Comparison of ENCODE assay signal across 10 cellular contexts in genomic region chrX:102546818-102547493, GRCh38. TPM values are rescaled to one million over a fixed set of nuclear protein-coding genes. Genes with fewer than 3 reads are reported as not detected.
DNase-seq lines count a peak whose midpoint lies in the region; ATAC-seq and TF ChIP-seq lines count a peak whose summit lies in the region.
"Had no signal": no experiment of that assay in that cellular context is flagged by ENCODE, and none has a peak within 500 bp of the region (broad histone marks: within the 10 kb centered on the region; RNA-seq: fewer than 3 reads in every experiment).

No MANE protein-coding gene starts in this region.

- peak; percentile 8 for DNase-seq in activated CD4-positive, alpha-beta T cell treated with anti-CD3 and anti-CD28 coated beads for 48 hours
- DNase-seq in activated CD4-positive, alpha-beta T cell treated with anti-CD3 and anti-CD28 coated beads, Interleukin-2, amount 50 U/mL, for 4 hours: no peak
- DNase-seq in NCI-H748 (lab: John Stamatoyannopoulos, UW; ENCODE audit: unreplicated experiment): peak; percentile 66
- peak in 1 of 2 donors; percentile 0 for DNase-seq in fibroblast of lung (ENCODE audit: low read depth in 2 of 2)
- DNase-seq in KG1 (lab: John Stamatoyannopoulos, UW): no peak
- DNase-seq in NOMO-1 treated with DMSO at 0.1 percent for 48 hours (lab: John Stamatoyannopoulos, UW; ENCODE audit: unreplicated experiment): no peak
- DNase-seq: activated effector memory CD4-positive, alpha-beta T cell treated with anti-CD3 and anti-CD28 coated beads, Interleukin-2, amount 50 U/mL, for 16 hours; HCEC 1CT had no signal

- H3K4me1 ChIP-seq in fibroblast of lung (ENCODE audit: control insufficient read depth, extremely low read depth, insufficient read depth, low read length) (no peaks in the 10 kb centered on the region), stomach smooth muscle (ENCODE audit: control insufficient read depth, insufficient read depth, low read length) (no peaks in the 10 kb centered on the region)

- H3K36me3 ChIP-seq in fibroblast of lung (ENCODE audit: control insufficient read depth, insufficient read depth, low read length): no peaks in the 10 kb centered on the region
- no peaks in the 10 kb centered on the region for H3K36me3 ChIP-seq in stomach smooth muscle (ENCODE audit: control insufficient read depth in 2 of 2, insufficient read depth in 2 of 2, low read length in 2 of 2)

- H3K9me3 ChIP-seq in fibroblast of lung (ENCODE audit: control insufficient read depth, insufficient read depth, low read depth, low read length): no peaks in the 10 kb centered on the region
- H3K9me3 ChIP-seq in stomach smooth muscle (ENCODE audit: control insufficient read depth in 2 of 2, low read length in 2 of 2): no peaks in the 10 kb centered on the region

- peak overlapping the region in 3 of 4 experiments; percentile 5 to 55 (median 49) for H3K4me3 ChIP-seq in fibroblast of lung (replicated peaks in 1 of 4; ENCODE audit: control extremely low read depth in 1 of 4, insufficient read depth in 1 of 4, low read depth in 3 of 4, low read length in 4 of 4)
- peak overlapping the region; percentile 11 to 49 for H3K4me3 ChIP-seq in stomach smooth muscle (ENCODE audit: low read length in 2 of 2)

- H3K27ac ChIP-seq in fibroblast of lung (ENCODE audit: insufficient read depth, low read length) (no peak overlapping the region), stomach smooth muscle (ENCODE audit: low read length) (no peak overlapping the region)

- H3K4me2 ChIP-seq in fibroblast of lung (ENCODE audit: extremely low read depth, insufficient read depth, low read length): peak overlapping the region; percentile 40

- ATAC-seq in GM18517 (IDR thresholded peaks at IDR 0.05; ENCODE audit: unreplicated experiment): no peak

- H3K27me3 ChIP-seq in fibroblast of lung (ENCODE audit: control insufficient read depth, insufficient read depth, low read length) (no peaks in the 10 kb centered on the region), stomach smooth muscle (ENCODE audit: control insufficient read depth in 1 of 2, insufficient read depth in 2 of 2, low read length in 2 of 2) (peaks cover 0 to 13% of the 10 kb centered on the region in 2 donors)

- H3K9ac ChIP-seq in fibroblast of lung (ENCODE audit: insufficient read depth, low read length) (no peak overlapping the region), stomach smooth muscle (ENCODE audit: low read length in 2 of 2) (no peak overlapping the region)

- peak overlapping the region; percentile 38 for H2AFZ ChIP-seq in fibroblast of lung (ENCODE audit: low read length)

- no peaks in the 10 kb centered on the region for H4K20me1 ChIP-seq in fibroblast of lung (ENCODE audit: control insufficient read depth, extremely low read depth, insufficient read depth, low read length)

- H3K79me2 ChIP-seq in fibroblast of lung (ENCODE audit: control insufficient read depth, insufficient read depth, low read length): no peaks in the 10 kb centered on the region

- no peak for TF ChIP-seq CTCF in fibroblast of lung (conservative IDR thresholded peaks at IDR 0.05 in 1 of 2, IDR thresholded peaks at IDR 0.05 in 1 of 2; ENCODE audit: low read depth in 1 of 2, low read length in 2 of 2)

RNA-seq across cellular contexts. Expression of gene TMSB15A, which starts 30.4 kb away (rescaled TPM):
- 3.6 and 4.1 TPM in 2 replicates for total RNA-seq in fibroblast of lung
- 18.1 and 36.0 TPM in 2 replicates for polyA plus RNA-seq in fibroblast of lung
- 9.1 and 18.5 TPM in 2 replicates for polyA plus RNA-seq in fibroblast of lung (2012)
- polyA minus RNA-seq in fibroblast of lung (ENCODE audit: low replicate concordance): 2.6 TPM in 1 of 2 replicates, not detected in the other

RNA-seq across cellular contexts. Expression of gene ARMCX5, which starts 52.4 kb away (rescaled TPM):
- total RNA-seq in fibroblast of lung: 12.8 and 22.8 TPM in 2 replicates
- 12.9 and 13.9 TPM in 2 replicates for polyA plus RNA-seq in fibroblast of lung
- polyA plus RNA-seq in fibroblast of lung (2012): 7.4 and 8.7 TPM in 2 replicates
- polyA minus RNA-seq in fibroblast of lung (ENCODE audit: low replicate concordance): 4.6 and 7.8 TPM in 2 replicates

Comparison
In these comparisons a context has a peak if more than half of its experiments do, and no peak if none do; other contexts are left out.
1. DNase-seq: peak in activated CD4-positive, alpha-beta T cell treated with anti-CD3 and anti-CD28 coated beads for 48 hours (single experiment) and NCI-H748 (single experiment); none in activated CD4-positive, alpha-beta T cell treated with anti-CD3 and anti-CD28 coated beads, Interleukin-2, amount 50 U/mL, for 4 hours (0 of 2), KG1 (single experiment) and NOMO-1 treated with DMSO at 0.1 percent for 48 hours (single experiment).